Comparison of ENCODE assay signal across 8 cellular contexts in genomic region chr12:26113194-26113654, GRCh38. TPM values are rescaled to one million over a fixed set of nuclear protein-coding genes. Genes with fewer than 3 reads are reported as not detected.
DNase-seq lines count a peak whose midpoint lies in the region; ATAC-seq and TF ChIP-seq lines count a peak whose summit lies in the region.

No MANE protein-coding gene starts in this region.

- H3K36me3 ChIP-seq in GM23338 (ENCODE audit: insufficient read depth) (no peaks in the 10 kb centered on the region), OCI-LY3 (replicated peaks; ENCODE audit: low read depth, low read length) (no peaks in the 10 kb centered on the region), gastroesophageal sphincter (no peaks in the 10 kb centered on the region), HAP-1 (replicated peaks) (no peaks in the 10 kb centered on the region)

- peak overlapping the region; percentile 53 for H3K4me3 ChIP-seq in GM23338
- peak overlapping the region; percentile 80 for H3K4me3 ChIP-seq in OCI-LY3 (ENCODE audit: low read length)
- H3K4me3 ChIP-seq in gastroesophageal sphincter, result peak overlapping the region; percentile 16 to 64
- peak overlapping the region; percentile 55 for H3K4me3 ChIP-seq in retinal pigment epithelial cell (ENCODE audit: low read length)
- no peak overlapping the region for H3K4me3 ChIP-seq in HAP-1

- H3K79me2 ChIP-seq in GM23338 (replicated peaks; ENCODE audit: insufficient read depth), result no peaks in the 10 kb centered on the region
- no peaks in the 10 kb centered on the region for H3K79me2 ChIP-seq in OCI-LY3 (ENCODE audit: low read length)

- TF ChIP-seq POLR2A in gastroesophageal sphincter (IDR thresholded peaks at IDR 0.05), result no peak

- ATAC-seq in GM23338, result peak; percentile 11
- ATAC-seq in gastroesophageal sphincter, result peak; percentile 21
- ATAC-seq in HG03025 (IDR thresholded peaks at IDR 0.05; ENCODE audit: low FRiP score, unreplicated experiment), result no peak
- no peak for ATAC-seq in GM21717 (IDR thresholded peaks at IDR 0.05; ENCODE audit: unreplicated experiment)

- H3K4me1 Mint-ChIP-seq in GM23338, result peaks cover 65% of the 10 kb centered on the region

- peak overlapping the region; percentile 82 for H3K9ac ChIP-seq in OCI-LY3 (ENCODE audit: low read length)

- H3K4me2 ChIP-seq in GM23338 (peak overlapping the region; percentile 80), OCI-LY3 (ENCODE audit: low read length) (peak overlapping the region; percentile 83)

- DNase-seq in GM23338 (ENCODE audit: low spot score) (peak; percentile 51), retinal pigment epithelial cell (ENCODE audit: low read depth) (no peak), HAP-1 (ENCODE audit: low spot score in 2 of 2) (no peak), NK-92 (lab: John Stamatoyannopoulos, UW; ENCODE audit: unreplicated experiment) (no peak)

- in situ Hi-C loops in HAP-1 (cut with MboI; ENCODE audit: low sequenced_read_pairs), result loop anchor here (25.0 kb wide), 1 partner anchor 524 kb away; no protein-coding TSS in a partner anchor

- no peaks in the 10 kb centered on the region for H3K9me2 ChIP-seq in GM23338 (ENCODE audit: insufficient read depth)

- WGBS in gastroesophageal sphincter (ENCODE audit: low coverage in 1 of 2), 2 donors, result 32 to 43% methylated on average over 6 of the region's 6 CpGs

- peak overlapping the region; percentile 80 for H3K4me3 Mint-ChIP-seq in GM23338

- H3K4me1 ChIP-seq in GM23338 (ENCODE audit: insufficient read depth) (peaks cover 51% of the 10 kb centered on the region), OCI-LY3 (ENCODE audit: low read length) (peaks cover 39% of the 10 kb centered on the region), gastroesophageal sphincter (peaks cover 4 to 67% (median 7%) of the 10 kb centered on the region in 3 donors), HAP-1 (peaks cover 14% of the 10 kb centered on the region)

- H4K20me1 ChIP-seq in GM23338 (replicated peaks; ENCODE audit: insufficient read depth) (no peaks in the 10 kb centered on the region), OCI-LY3 (ENCODE audit: insufficient read depth, low read length) (no peaks in the 10 kb centered on the region)

- H3K36me3 Mint-ChIP-seq in GM23338 (ENCODE audit: low read depth), result no peaks in the 10 kb centered on the region; the same call in 2 of the 3 replicates

- no peaks in the 10 kb centered on the region for H3K9me3 Mint-ChIP-seq in GM23338

- H3F3A ChIP-seq in GM23338 (replicated peaks; ENCODE audit: low read depth), result no peaks in the 10 kb centered on the region; the same call in 1 of the 2 replicates

- TF ChIP-seq EP300 in gastroesophageal sphincter (IDR thresholded peaks at IDR 0.05), result no peak

- no peak overlapping the region for H2AFZ ChIP-seq in GM23338
- H2AFZ ChIP-seq in OCI-LY3 (ENCODE audit: low read depth, low read length), result peak overlapping the region; percentile 65; the same call in 1 of the 2 replicates

- H3K27ac Mint-ChIP-seq in GM23338, result no peak overlapping the region

- no peaks in the 10 kb centered on the region for H3K9me3 ChIP-seq in OCI-LY3 (ENCODE audit: insufficient read depth, low read length)
- no peaks in the 10 kb centered on the region for H3K9me3 ChIP-seq in gastroesophageal sphincter
- no peaks in the 10 kb centered on the region for H3K9me3 ChIP-seq in HAP-1

- peak overlapping the region; percentile 68 for H3K27ac ChIP-seq in GM23338 (ENCODE audit: low read depth)
- peak overlapping the region; percentile 80 for H3K27ac ChIP-seq in OCI-LY3 (ENCODE audit: low read length)
- H3K27ac ChIP-seq in gastroesophageal sphincter, result peak overlapping the region; percentile 70 to 98 (median 96)

- TF ChIP-seq CTCF in GM23338 (conservative IDR thresholded peaks at IDR 0.05; ENCODE audit: low read depth in 2 of 2) (no peak), OCI-LY3 (IDR thresholded peaks at IDR 0.05; ENCODE audit: low read depth, low read length) (no peak), gastroesophageal sphincter (IDR thresholded peaks at IDR 0.05) (no peak), retinal pigment epithelial cell (conservative IDR thresholded peaks at IDR 0.05; ENCODE audit: low read depth, low read length) (no peak)

- H3K27me3 ChIP-seq in GM23338 (ENCODE audit: insufficient read depth) (peaks cover 27% of the 10 kb centered on the region), OCI-LY3 (ENCODE audit: low read depth, low read length) (peaks cover 9% of the 10 kb centered on the region), gastroesophageal sphincter (no peaks in the 10 kb centered on the region), HAP-1 (ENCODE audit: low read depth) (no peaks in the 10 kb centered on the region)

- H3K27me3 Mint-ChIP-seq in GM23338 (ENCODE audit: insufficient read depth, low read depth, poor library complexity), result peaks cover 22% of the 10 kb centered on the region

TF ChIP-seq in GM23338, 12 proteins besides CTCF, POLR2A, EP300 and RAD21:
- TF ChIP-seq ZNF331 (CRISPR knock-in tag; IDR thresholded peaks at IDR 0.05; ENCODE audit: low read depth), result no peak
- TF ChIP-seq CREB1 (CRISPR knock-in tag; IDR thresholded peaks at IDR 0.05; ENCODE audit: low read depth), result no peak
- TF ChIP-seq NANOG (IDR thresholded peaks at IDR 0.05; ENCODE audit: borderline replicate concordance), result peak; percentile 25; the same call in 1 of the 2 replicates
- TF ChIP-seq EZH2 (IDR thresholded peaks at IDR 0.05; ENCODE audit: low read depth, unreplicated experiment), result no peak
- no peak for TF ChIP-seq JUNB (IDR thresholded peaks at IDR 0.05; ENCODE audit: unreplicated experiment)

RNA-seq across cellular contexts. Expression of gene BHLHE41, which starts 11.6 kb away (rescaled TPM):
- 1.6 and 3.7 TPM in 2 replicates for total RNA-seq in GM23338 (2014; rRNA removed; shearing (Covaris generic))
- polyA plus RNA-seq in GM23338 (2016; fragmentation: Nextera tagmentation; extraction: Ambion mirVana), result 2.9 and 3.3 TPM in 2 replicates
- 10 to 100 TPM in 3 of 4 donors, 1 to 10 TPM in 1; 5.3 to 91.2 (median 21.7) TPM for total RNA-seq in gastroesophageal sphincter

Comparison
In these comparisons a context has a peak if more than half of its experiments do, and no peak if none do; other contexts are left out.
1. ATAC-seq: peak in GM23338 (single experiment) and gastroesophageal sphincter (single experiment); none in HG03025 (single experiment) and GM21717 (single experiment).
2. Peak in every context shown above with its lines, with median percentiles within 50 percentile points of each other: H3K27ac ChIP-seq.